In the genomic region with DNA sequence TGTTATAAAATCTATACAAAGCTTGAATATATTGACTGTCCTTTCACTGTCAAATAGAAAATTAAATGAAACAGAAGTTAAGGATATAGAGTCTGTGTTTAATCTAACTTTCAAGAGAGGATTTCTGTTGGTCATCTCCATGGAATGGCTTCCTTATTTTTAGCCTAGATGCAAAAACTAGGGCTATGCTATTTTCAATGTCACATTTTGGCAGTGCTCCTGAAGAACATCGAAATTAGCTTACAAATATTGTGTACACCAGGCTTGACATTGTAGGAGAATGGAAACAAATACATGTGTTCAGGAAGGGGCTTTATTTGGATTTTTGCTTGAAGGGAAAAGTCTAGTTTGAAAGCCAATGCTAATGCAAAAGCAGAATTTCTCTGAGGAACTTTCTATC, we compare ENCODE assay signal across 23 cellular contexts.
"Had no signal": no experiment of that assay in that cellular context is flagged by ENCODE, and none has a peak within 500 bp of the region (broad histone marks: within the 10 kb centered on the region; RNA-seq: fewer than 3 reads in every experiment).

No MANE protein-coding gene starts in this region.

- H3K27ac Mint-ChIP-seq: natural killer cell; stimulated activated effector memory CD8-positive, alpha-beta T cell treated with anti-CD3 and anti-CD28 coated beads, Interleukin-12 subunit alpha, Interleukin-12 subunit beta, amount 100 ng/mL, for 72 hours; stimulated activated naive CD8-positive, alpha-beta T cell treated with anti-CD3 and anti-CD28 coated beads, Interleukin-15, Interleukin-2, amounts not matched to agents 100 ng/mL and 50 ng/mL, for 24 hours had no signal

- H3K36me3 ChIP-seq: gastrocnemius medialis, left lung, lower lobe of right lung, ovary, sigmoid colon, thoracic aorta, tibial nerve, upper lobe of left lung, vagina had no signal

- H3K4me2 ChIP-seq: hepatocyte had no signal

- H3K36me3 Mint-ChIP-seq: natural killer cell; stimulated activated effector memory CD8-positive, alpha-beta T cell treated with anti-CD3 and anti-CD28 coated beads, Interleukin-12 subunit alpha, Interleukin-12 subunit beta, amount 100 ng/mL, for 72 hours had no signal

- DNase-seq: effector CD4-positive, alpha-beta T cell; gastrocnemius medialis; head of caudate nucleus; kidney; left lung; lower lobe of right lung; natural killer cell; occipital lobe; ovary; posterior cingulate gyrus; psoas muscle; right cardiac atrium; sigmoid colon; stimulated activated CD4-positive, alpha-beta T cell treated with anti-CD3 and anti-CD28 coated beads, Interleukin-2, amount 100 ng/mL, for 24 hours; stimulated activated CD4-positive, alpha-beta T cell treated with anti-CD3 and anti-CD28 coated beads, Interleukin-4, amount 100 ng/mL, for 24 hours; upper lobe of left lung had no signal

- H3K27me3 ChIP-seq: gastrocnemius medialis, hepatocyte, left lung, ovary, sigmoid colon, tibial nerve, upper lobe of left lung, vagina had no signal

- H3K4me1 ChIP-seq: left lung, lower lobe of right lung, upper lobe of left lung, vagina had no signal

- H3K27me3 Mint-ChIP-seq: stimulated activated naive CD8-positive, alpha-beta T cell treated with anti-CD3 and anti-CD28 coated beads, Interleukin-15, Interleukin-2, amounts not matched to agents 100 ng/mL and 50 ng/mL, for 24 hours had no signal

- H3K4me3 Mint-ChIP-seq: natural killer cell; stimulated activated effector memory CD8-positive, alpha-beta T cell treated with anti-CD3 and anti-CD28 coated beads, Interleukin-12 subunit alpha, Interleukin-12 subunit beta, amount 100 ng/mL, for 72 hours; stimulated activated naive CD8-positive, alpha-beta T cell treated with anti-CD3 and anti-CD28 coated beads, Interleukin-15, Interleukin-2, amounts not matched to agents 100 ng/mL and 50 ng/mL, for 24 hours had no signal

- H2AFZ ChIP-seq: hepatocyte had no signal

- H3K79me2 ChIP-seq: hepatocyte had no signal

- H3K4me1 Mint-ChIP-seq: natural killer cell; stimulated activated effector memory CD8-positive, alpha-beta T cell treated with anti-CD3 and anti-CD28 coated beads, Interleukin-12 subunit alpha, Interleukin-12 subunit beta, amount 100 ng/mL, for 72 hours had no signal

- ATAC-seq: gastrocnemius medialis; left lung; lower lobe of right lung; natural killer cell; psoas muscle; right cardiac atrium; stimulated activated effector memory CD8-positive, alpha-beta T cell treated with anti-CD3 and anti-CD28 coated beads, Interleukin-12 subunit alpha, Interleukin-12 subunit beta, amount 100 ng/mL, for 72 hours had no signal

- H3K4me3 ChIP-seq: coronary artery, gastrocnemius medialis, hepatocyte, left lung, lower lobe of right lung, ovary, psoas muscle, sigmoid colon, thoracic aorta, tibial nerve, upper lobe of left lung, vagina had no signal

- H3K27ac ChIP-seq: coronary artery, gastrocnemius medialis, hepatocyte, left lung, lower lobe of right lung, ovary, psoas muscle, sigmoid colon, thoracic aorta, tibial nerve, upper lobe of left lung, vagina had no signal
